Comparison of ENCODE assay signal across 33 cellular contexts in the genomic region with DNA sequence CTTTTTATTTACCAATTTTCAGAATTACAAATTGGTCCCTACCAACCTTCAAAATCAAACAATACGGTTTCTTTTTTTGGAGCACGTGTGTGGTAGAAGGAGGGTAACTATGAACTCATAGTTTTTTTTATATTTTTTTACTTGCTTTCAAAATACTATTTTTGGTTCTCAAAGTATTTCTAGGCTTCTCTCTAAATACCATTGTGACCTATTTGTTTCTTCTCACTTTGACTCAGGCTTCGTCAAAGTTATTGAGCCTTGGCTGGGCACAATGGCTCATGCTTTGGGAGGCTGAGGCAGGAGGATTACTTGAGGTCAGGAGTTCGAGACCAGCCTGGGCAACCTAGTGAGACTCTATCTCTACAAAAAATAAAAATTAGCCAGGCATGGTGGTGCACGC.
"Had no signal": no experiment of that assay in that cellular context is flagged by ENCODE, and none has a peak within 500 bp of the region (broad histone marks: within the 10 kb centered on the region; RNA-seq: fewer than 3 reads in every experiment).

No MANE protein-coding gene starts in this region.

- H3K27ac Mint-ChIP-seq: activated B cell treated with CpG ODN at 0.5 μM for 24 hours; activated CD8-positive, alpha-beta T cell treated with anti-CD3 and anti-CD28 coated beads for 36 hours; activated naive CD8-positive, alpha-beta T cell; activated T-helper 17 cell treated with anti-CD3 and anti-CD28 coated beads, Interleukin-2, amount 50 U/mL, for 72 hours; dendritic cell treated with granulocyte-macrophage colony-stimulating factor and Interleukin-4, amounts not matched to agents 40 ng/mL and 50 ng/mL, for 4 days; endodermal cell; T-helper 17 cell; T-helper 2 cell treated with Interferon-gamma antibody and Interleukin-4, amounts not matched to agents 5 μg/mL and 100 μg/mL, for 36 hours had no signal

- FAIRE-seq: astrocyte, bronchial epithelial cell had no signal

- H3K27me3 ChIP-seq: brain microvascular endothelial cell, dorsolateral prefrontal cortex, foreskin keratinocyte, gastrocnemius medialis, heart left ventricle had no signal

- H3K9me3 Mint-ChIP-seq: activated B cell treated with CpG ODN at 0.5 μM for 24 hours; activated CD8-positive, alpha-beta T cell treated with anti-CD3 and anti-CD28 coated beads for 36 hours; activated T-cell treated with anti-CD3 and anti-CD28 coated beads, Interleukin-2, amount 50 U/mL, for 4 hours; activated T-helper 17 cell treated with anti-CD3 and anti-CD28 coated beads, Interleukin-2, amount 50 U/mL, for 72 hours; central memory CD8-positive, alpha-beta T cell; dendritic cell treated with granulocyte-macrophage colony-stimulating factor and Interleukin-4, amounts not matched to agents 40 ng/mL and 50 ng/mL, for 4 days; endodermal cell; T-helper 2 cell treated with Interferon-gamma antibody and Interleukin-4, amounts not matched to agents 5 μg/mL and 100 μg/mL, for 36 hours had no signal

- H3K4me3 ChIP-seq: coronary artery, dorsolateral prefrontal cortex, gastrocnemius medialis, heart left ventricle had no signal

- H3K27ac ChIP-seq: brain microvascular endothelial cell, coronary artery, dorsolateral prefrontal cortex, foreskin keratinocyte, gastrocnemius medialis, heart left ventricle, WERI-Rb-1 had no signal

- ATAC-seq: activated CD4-positive, CD25-positive, alpha-beta regulatory T cell treated with anti-CD3 and anti-CD28 coated beads, Interleukin-2, amount 50 U/mL, for 24 hours; activated CD8-positive, alpha-beta T cell treated with anti-CD3 and anti-CD28 coated beads for 36 hours; activated T-cell treated with anti-CD3 and anti-CD28 coated beads, Interleukin-2, amount 50 U/mL, for 4 hours; activated T-helper 17 cell treated with anti-CD3 and anti-CD28 coated beads, Interleukin-2, amount 50 U/mL, for 72 hours; foreskin keratinocyte; gastrocnemius medialis; heart left ventricle; T-helper 17 cell had no signal

- H3K4me3 Mint-ChIP-seq: activated B cell treated with CpG ODN at 0.5 μM for 24 hours; activated CD8-positive, alpha-beta T cell treated with anti-CD3 and anti-CD28 coated beads for 36 hours; activated naive CD8-positive, alpha-beta T cell; activated T-cell treated with anti-CD3 and anti-CD28 coated beads, Interleukin-2, amount 50 U/mL, for 4 hours; activated T-helper 17 cell treated with anti-CD3 and anti-CD28 coated beads, Interleukin-2, amount 50 U/mL, for 72 hours; central memory CD8-positive, alpha-beta T cell; dendritic cell treated with granulocyte-macrophage colony-stimulating factor and Interleukin-4, amounts not matched to agents 40 ng/mL and 50 ng/mL, for 4 days; endodermal cell; T-helper 17 cell had no signal

- H3K4me1 Mint-ChIP-seq: activated B cell treated with CpG ODN at 0.5 μM for 24 hours; activated T-helper 17 cell treated with anti-CD3 and anti-CD28 coated beads, Interleukin-2, amount 50 U/mL, for 72 hours; central memory CD8-positive, alpha-beta T cell had no signal

- H3K36me3 ChIP-seq: brain microvascular endothelial cell, gastrocnemius medialis had no signal

- DNase-seq: activated B cell treated with CpG ODN at 0.5 μM for 24 hours; activated CD4-positive, alpha-beta T cell treated with anti-CD3 and anti-CD28 coated beads for 48 hours; activated CD4-positive, alpha-beta T cell treated with anti-CD3 and anti-CD28 coated beads, Interleukin-2, amount 50 U/mL, for 1 hour; activated CD4-positive, alpha-beta T cell treated with anti-CD3 and anti-CD28 coated beads, Interleukin-2, amount 50 U/mL, for 48 hours; activated CD8-positive, alpha-beta memory T cell treated with anti-CD3 and anti-CD28 coated beads for 24 hours; activated CD8-positive, alpha-beta T cell treated with anti-CD3 and anti-CD28 coated beads for 36 hours; activated effector memory CD4-positive, alpha-beta T cell treated with Interleukin-2 at 50 U/mL for 16 hours; activated gamma-delta T cell treated with Interleukin-2 at 50 U/mL for 16 hours; activated naive CD4-positive, alpha-beta T cell treated with anti-CD3 and anti-CD28 coated beads, Interleukin-2, amount 50 U/mL, for 16 hours; activated naive CD4-positive, alpha-beta T cell treated with Interleukin-2 at 50 U/mL for 16 hours; activated T-cell treated with anti-CD3 and anti-CD28 coated beads, Interleukin-2, amount 50 U/mL, for 4 hours; amniotic stem cell; anterior cingulate cortex; brain microvascular endothelial cell; dorsolateral prefrontal cortex; effector memory CD4-positive, alpha-beta T cell; endodermal cell; foreskin keratinocyte; gastrocnemius medialis; glutamatergic neuron; heart left ventricle; T-helper 17 cell; T1000; WERI-Rb-1 had no signal

- H3K9me3 ChIP-seq: gastrocnemius medialis, heart left ventricle had no signal

- H3K27me3 Mint-ChIP-seq: activated B cell treated with CpG ODN at 0.5 μM for 24 hours; activated CD8-positive, alpha-beta T cell treated with anti-CD3 and anti-CD28 coated beads for 36 hours; activated naive CD8-positive, alpha-beta T cell; activated T-helper 17 cell treated with anti-CD3 and anti-CD28 coated beads, Interleukin-2, amount 50 U/mL, for 72 hours; central memory CD8-positive, alpha-beta T cell; dendritic cell treated with granulocyte-macrophage colony-stimulating factor and Interleukin-4, amounts not matched to agents 40 ng/mL and 50 ng/mL, for 4 days; T-helper 17 cell had no signal

- H3K36me3 Mint-ChIP-seq: activated naive CD8-positive, alpha-beta T cell had no signal
